ENCODE assay signal across 8 cellular contexts in the genomic region with DNA sequence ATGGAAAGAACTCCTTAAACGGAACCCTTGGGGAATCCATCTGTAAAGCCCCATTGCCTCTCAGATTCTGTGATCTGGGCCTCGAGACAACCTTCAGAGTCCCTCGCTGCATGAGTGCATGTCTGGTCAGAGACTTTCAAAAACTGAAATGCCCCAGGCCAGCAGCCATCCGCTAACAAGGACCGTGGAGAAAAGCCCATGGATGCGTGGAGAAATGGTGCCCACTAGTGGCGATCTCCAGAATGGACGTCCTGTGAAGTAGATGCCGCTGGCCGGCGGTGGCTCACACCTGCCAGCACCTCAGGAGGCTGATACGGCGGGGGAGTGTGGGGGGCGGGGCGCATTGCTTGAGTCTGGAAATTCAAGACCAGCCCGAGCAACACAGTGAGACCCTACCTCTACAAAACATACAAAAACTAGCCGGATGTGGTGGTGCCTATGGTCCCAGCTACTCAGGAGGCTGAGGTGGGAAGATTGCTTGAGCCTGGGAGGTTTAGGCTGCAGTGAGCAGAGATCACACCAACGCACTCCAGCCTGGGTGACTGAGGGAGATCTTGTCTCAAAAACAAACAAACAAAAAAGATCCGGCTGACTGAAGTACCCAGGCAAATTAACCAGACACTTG. TPM values are rescaled to one million over a fixed set of nuclear protein-coding genes. Genes with fewer than 3 reads are reported as not detected.
DNase-seq lines count a peak whose midpoint lies in the region; ATAC-seq and TF ChIP-seq lines count a peak whose summit lies in the region.

No MANE protein-coding gene starts in this region.

- H3K27ac Mint-ChIP-seq in Calu3 (ENCODE audit: unreplicated experiment): no peak overlapping the region
- no peak overlapping the region for H3K27ac Mint-ChIP-seq in stimulated activated naive CD8-positive, alpha-beta T cell treated with anti-CD3 and anti-CD28 coated beads, Interleukin-15, amount 100 ng/mL, for 72 hours

- no peaks in the 10 kb centered on the region for H3K9me2 ChIP-seq in neural cell (ENCODE audit: insufficient read depth, low read length)

- POLR2A ChIA-PET in Panc1 (lab: Charles Lee): no interaction called here

- H3K36me3 Mint-ChIP-seq in Calu3 (ENCODE audit: insufficient read depth, unreplicated experiment): no peaks in the 10 kb centered on the region

- peaks cover 15% of the 10 kb centered on the region for H3K4me1 ChIP-seq in Panc1 (ENCODE audit: control insufficient read depth, insufficient read depth, low read length)

- H3K27me3 ChIP-seq in Panc1 (ENCODE audit: control insufficient read depth, insufficient read depth, low read length) (no peaks in the 10 kb centered on the region), neural cell (ENCODE audit: insufficient read depth, low read depth, low read length) (no peaks in the 10 kb centered on the region)

- peak; percentile 59 for TF ChIP-seq CTCF in Calu3 (IDR thresholded peaks at IDR 0.05; ENCODE audit: unreplicated experiment)
- peak; percentile 85 for TF ChIP-seq CTCF in Panc1 (IDR thresholded peaks at IDR 0.05)
- peak; percentile 97 for TF ChIP-seq CTCF in fibroblast of mammary gland (conservative IDR thresholded peaks at IDR 0.05; ENCODE audit: control insufficient read depth, insufficient read depth, low read depth, low read length)
- peak; percentile 96 for TF ChIP-seq CTCF in neural cell (IDR thresholded peaks at IDR 0.05; ENCODE audit: poor library complexity, severe bottlenecking)

- H3K4me3 ChIP-seq in Jurkat, Clone E6-1 (ENCODE audit: low read length): no peak overlapping the region
- H3K4me3 ChIP-seq in Panc1 (ENCODE audit: low read depth in 2 of 2, low read length in 2 of 2) (no peak overlapping the region), fibroblast of mammary gland (ENCODE audit: control insufficient read depth, low read depth, low read length) (no peak overlapping the region), neural cell (ENCODE audit: low read length) (no peak overlapping the region)

- TF ChIP-seq RAD21 in neural cell (conservative IDR thresholded peaks at IDR 0.05): peak; percentile 98

- no peaks in the 10 kb centered on the region for H4K20me1 ChIP-seq in neural cell (ENCODE audit: insufficient read depth)

- peak; percentile 64 for DNase-seq in Calu3
- peak; percentile 74 for DNase-seq in Jurkat, Clone E6-1 (ENCODE audit: low read depth, low spot score)
- peak; percentile 62 for DNase-seq in Panc1 (ENCODE audit: low read depth, low spot score)
- DNase-seq in activated T-cell treated with anti-CD3 and anti-CD28 coated beads, Interleukin-2, amount 50 U/mL, for 48 hours: peak; percentile 90 to 94
- peak; percentile 81 for DNase-seq in fibroblast of mammary gland (ENCODE audit: low read depth)
- peak; percentile 82 to 85 for DNase-seq in stimulated activated naive CD8-positive, alpha-beta T cell treated with anti-CD3 and anti-CD28 coated beads, Interleukin-15, amount 100 ng/mL, for 72 hours

- no peak overlapping the region for H3K4me2 ChIP-seq in neural cell (ENCODE audit: low read length)

- peak; percentile 74 for ATAC-seq in GM21390 (IDR thresholded peaks at IDR 0.05; ENCODE audit: unreplicated experiment)
- ATAC-seq in Panc1: peak; percentile 92
- ATAC-seq in stimulated activated naive CD8-positive, alpha-beta T cell treated with anti-CD3 and anti-CD28 coated beads, Interleukin-15, amount 100 ng/mL, for 72 hours: peak; percentile 89

- no peak overlapping the region for H3K9ac ChIP-seq in neural cell (ENCODE audit: low read length)

- BruUV-seq in Calu3 (replicated peaks; lab: Mats Ljungman, UMichigan) (no TSS peak), Panc1 (replicated peaks; lab: Mats Ljungman, UMichigan) (no TSS peak)

- no peak overlapping the region for H2AFZ ChIP-seq in neural cell (ENCODE audit: low read depth, low read length)

- no peaks in the 10 kb centered on the region for H3K4me1 Mint-ChIP-seq in Calu3 (ENCODE audit: low read depth, unreplicated experiment)
- H3K4me1 Mint-ChIP-seq in stimulated activated naive CD8-positive, alpha-beta T cell treated with anti-CD3 and anti-CD28 coated beads, Interleukin-15, amount 100 ng/mL, for 72 hours: peaks cover 62% of the 10 kb centered on the region

- CTCF ChIA-PET in Calu3 (lab: Charles Lee) (no interaction called here), Panc1 (lab: Charles Lee) (interaction anchor here (0.9 kb wide), 1 partner anchor 81 kb away, joined by 3 read pairs; no protein-coding TSS in a partner anchor)

- peaks cover 14% of the 10 kb centered on the region for H3K27me3 Mint-ChIP-seq in Calu3 (ENCODE audit: unreplicated experiment)
- H3K27me3 Mint-ChIP-seq in stimulated activated naive CD8-positive, alpha-beta T cell treated with anti-CD3 and anti-CD28 coated beads, Interleukin-15, amount 100 ng/mL, for 72 hours: no peaks in the 10 kb centered on the region

- H3K79me2 ChIP-seq in neural cell (replicated peaks; ENCODE audit: insufficient read depth, low read length): no peaks in the 10 kb centered on the region

- no peaks in the 10 kb centered on the region for H3K9me3 Mint-ChIP-seq in Calu3 (ENCODE audit: low read depth, unreplicated experiment)
- H3K9me3 Mint-ChIP-seq in stimulated activated naive CD8-positive, alpha-beta T cell treated with anti-CD3 and anti-CD28 coated beads, Interleukin-15, amount 100 ng/mL, for 72 hours: no peaks in the 10 kb centered on the region

- H3K36me3 ChIP-seq in Panc1 (ENCODE audit: control insufficient read depth, insufficient read depth, low read length): no peaks in the 10 kb centered on the region
- H3K36me3 ChIP-seq in neural cell (ENCODE audit: insufficient read depth, low read length): no peaks in the 10 kb centered on the region

- H3K27ac ChIP-seq in Panc1 (ENCODE audit: low read length) (peak overlapping the region; percentile 61; the same call in 1 of the 2 replicates), neural cell (ENCODE audit: low read length) (no peak overlapping the region)

- H3F3A ChIP-seq in neural cell (ENCODE audit: insufficient read depth, low read length, poor library complexity, severe bottlenecking): no peaks in the 10 kb centered on the region

- in situ Hi-C loops in Panc1 (cut with HindIII; ENCODE audit: low pct_unique_long_range_greater_than_20kb, low sequenced_read_pairs): no loop called here

- intact Hi-C loops in Calu3 (cut with micrococcal nuclease; ENCODE audit: unreplicated experiment) (loop anchor here (5.0 kb wide), 1 partner anchor 275 kb away; no protein-coding TSS in a partner anchor), Panc1 (cut with micrococcal nuclease; ENCODE audit: unreplicated experiment) (loop anchor here (5.0 kb wide), 1 partner anchor 100 kb away; no protein-coding TSS in a partner anchor)

- no peak overlapping the region for H3K4me3 Mint-ChIP-seq in Calu3 (ENCODE audit: low read depth, unreplicated experiment)
- H3K4me3 Mint-ChIP-seq in stimulated activated naive CD8-positive, alpha-beta T cell treated with anti-CD3 and anti-CD28 coated beads, Interleukin-15, amount 100 ng/mL, for 72 hours: peak overlapping the region in 1 of 2 donors; percentile 10

- H3K9me3 ChIP-seq in Panc1 (ENCODE audit: control insufficient read depth, insufficient read depth, low read depth, low read length) (no peaks in the 10 kb centered on the region), neural cell (ENCODE audit: low read length) (no peaks in the 10 kb centered on the region)

- TF ChIP-seq EP300 in neural cell (conservative IDR thresholded peaks at IDR 0.05; ENCODE audit: poor library complexity, severe bottlenecking): no peak

TF ChIP-seq in neural cell, 6 proteins besides CTCF, POLR2A, EP300 and RAD21:
- TF ChIP-seq TAF1 (IDR thresholded peaks at IDR 0.05; ENCODE audit: low read depth) (no peak), SMC3 (conservative IDR thresholded peaks at IDR 0.05; ENCODE audit: poor library complexity) (peak; percentile 93)

RNA-seq across cellular contexts. Expression of a gene that starts 7.9 kb away (rescaled TPM):
- total RNA-seq in Calu3 (2022) (15.7 and 16.8 TPM in 2 replicates), Panc1 (2021; ENCODE audit: unreplicated experiment) (51.8 TPM)
- 71.4 TPM for polyA plus RNA-seq in Jurkat, Clone E6-1 (2012; ENCODE audit: insufficient read depth, insufficient read length)
- 33.9 TPM for polyA plus RNA-seq in Panc1 (2012; ENCODE audit: insufficient read length)
- polyA plus RNA-seq in neural cell: 70.4 and 78.4 TPM in 2 replicates
- polyA minus RNA-seq in neural cell: 55.5 and 75.6 TPM in 2 replicates

RNA-seq across cellular contexts. Expression of a gene that starts 47.8 kb away (rescaled TPM):
- total RNA-seq in Calu3 (2022) (not detected in 2 replicates), Panc1 (2021; ENCODE audit: unreplicated experiment) (not detected)
- polyA plus RNA-seq in Jurkat, Clone E6-1 (2012; ENCODE audit: insufficient read depth, insufficient read length): not detected
- polyA plus RNA-seq in Panc1 (2012; ENCODE audit: insufficient read length): not detected
- polyA plus RNA-seq in neural cell: not detected in 2 replicates
- polyA minus RNA-seq in neural cell: not detected in 2 replicates

RNA-seq across cellular contexts. Expression of a gene that starts 54.6 kb away (rescaled TPM):
- total RNA-seq in Calu3 (2022): 12.1 and 12.2 TPM in 2 replicates
- polyA plus RNA-seq in Jurkat, Clone E6-1 (2012; ENCODE audit: insufficient read depth, insufficient read length): 50.3 TPM
- 36.3 TPM for total RNA-seq in Panc1 (2021; ENCODE audit: unreplicated experiment)
- polyA plus RNA-seq in Panc1 (2012; ENCODE audit: insufficient read length): 39.3 TPM
- 245 and 277 TPM in 2 replicates for polyA plus RNA-seq in neural cell
- polyA minus RNA-seq in neural cell: 86.2 and 91.2 TPM in 2 replicates
